In the genomic region with DNA sequence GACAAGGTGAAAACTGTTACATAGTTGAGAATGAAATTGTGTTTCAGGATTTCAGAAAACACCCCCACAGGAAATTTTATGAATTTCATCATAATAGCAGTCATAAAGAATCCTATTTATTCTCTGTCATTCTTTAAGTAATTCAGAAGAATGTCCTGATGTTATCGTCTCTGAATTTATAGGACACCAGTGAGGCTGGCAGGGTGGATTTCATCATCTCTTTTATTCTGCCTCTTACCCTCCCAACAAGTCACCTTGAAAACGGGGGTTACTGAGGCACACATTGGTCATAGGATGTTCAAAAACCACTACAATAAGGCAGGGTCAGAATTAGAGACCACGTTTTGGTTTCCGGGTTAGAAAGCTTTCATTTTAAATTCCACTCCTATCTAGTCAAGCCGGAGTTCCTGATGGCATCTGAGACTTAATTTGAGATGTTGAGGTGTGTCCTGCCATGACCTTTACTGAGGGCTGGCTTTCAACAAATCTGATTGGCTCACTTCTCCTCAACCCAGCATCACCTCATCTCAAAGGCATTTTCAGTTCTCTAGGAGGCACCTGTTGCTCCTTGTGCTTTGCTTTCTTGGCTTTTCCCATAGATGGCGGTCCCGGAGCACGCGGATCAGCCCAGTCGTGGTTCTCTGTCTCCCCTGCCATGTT, we compare ENCODE assay signal across 10 cellular contexts.
DNase-seq lines count a peak whose midpoint lies in the region; TF ChIP-seq lines count a peak whose summit lies in the region.
"Had no signal": no experiment of that assay in that cellular context is flagged by ENCODE, and none has a peak within 500 bp of the region (broad histone marks: within the 10 kb centered on the region; RNA-seq: fewer than 3 reads in every experiment).

No MANE protein-coding gene starts in this region.

- TF ChIP-seq EP300 in ovary (IDR thresholded peaks at IDR 0.05), result no peak

- H3K4me3 ChIP-seq in astrocyte of the spinal cord (ENCODE audit: low read depth, low read length), result no peak overlapping the region
- no peak overlapping the region for H3K4me3 ChIP-seq in mesenchymal stem cell (ENCODE audit: insufficient read depth in 1 of 2, low read depth in 1 of 2, low read length in 2 of 2)
- H3K4me3 ChIP-seq in ovary, result no peak overlapping the region
- H3K4me3 ChIP-seq: vagina had no signal

- H3K4me3 Mint-ChIP-seq in nephron progenitor cell, result no peak overlapping the region

- H3K23ac ChIP-seq in mesenchymal stem cell (ENCODE audit: low read length in 2 of 2), result no peak overlapping the region

- no peak overlapping the region for H3K9ac ChIP-seq in mesenchymal stem cell (ENCODE audit: low read length)

- H2BK12ac ChIP-seq in mesenchymal stem cell (ENCODE audit: low read length in 2 of 2), result no peak overlapping the region

- H3K27ac ChIP-seq in mesenchymal stem cell (ENCODE audit: low read length, poor library complexity, severe bottlenecking) (no peak overlapping the region), ovary (no peak overlapping the region)
- H3K27ac ChIP-seq: vagina had no signal

- H2AK5ac ChIP-seq in mesenchymal stem cell (ENCODE audit: low read length, severe bottlenecking), result peak overlapping the region; percentile 27

- no peak overlapping the region for H3K4ac ChIP-seq in mesenchymal stem cell (ENCODE audit: low read depth in 1 of 2, low read length in 2 of 2)

- H2BK15ac ChIP-seq in mesenchymal stem cell (ENCODE audit: low read depth, poor library complexity, severe bottlenecking), result no peak overlapping the region

- peaks cover 13% of the 10 kb centered on the region for H3K9me3 Mint-ChIP-seq in nephron progenitor cell

- peak; percentile 29 for DNase-seq in Caki2 (ENCODE audit: low read depth)
- DNase-seq in LHCN-M2 (ENCODE audit: low read depth), result peak; percentile 91
- DNase-seq in astrocyte of the spinal cord (ENCODE audit: low read depth, low spot score), result peak; percentile 39
- DNase-seq in mesenchymal stem cell, result no peak
- no peak for DNase-seq in 8988T
- no peak for DNase-seq in NCI-H1048 (lab: John Stamatoyannopoulos, UW)
- DNase-seq in nephron progenitor cell, result no peak
- no peak for DNase-seq in ovary
- DNase-seq: amygdala had no signal

- no peak for TF ChIP-seq POLR2A in ovary (IDR thresholded peaks at IDR 0.05)

- no peaks in the 10 kb centered on the region for H3K4me1 ChIP-seq in mesenchymal stem cell (ENCODE audit: control insufficient read depth, insufficient read depth, low read depth, low read length)
- H3K4me1 ChIP-seq in ovary (ENCODE audit: insufficient read depth), result no peaks in the 10 kb centered on the region

- peaks cover 46% of the 10 kb centered on the region for H3K4me1 Mint-ChIP-seq in nephron progenitor cell

- no peak overlapping the region for H2BK5ac ChIP-seq in mesenchymal stem cell (ENCODE audit: low read depth, low read length, poor library complexity, severe bottlenecking)

- no peaks in the 10 kb centered on the region for H3K36me3 Mint-ChIP-seq in nephron progenitor cell (ENCODE audit: low read depth)

- peak overlapping the region; percentile 63 for H4K8ac ChIP-seq in mesenchymal stem cell (ENCODE audit: low read length)

- H3K9me3 ChIP-seq in mesenchymal stem cell (ENCODE audit: control insufficient read depth, low read length), result no peaks in the 10 kb centered on the region
- H3K9me3 ChIP-seq in ovary, result no peaks in the 10 kb centered on the region
- H3K9me3 ChIP-seq: vagina had no signal

- peak overlapping the region; percentile 54 to 59 for H3K18ac ChIP-seq in mesenchymal stem cell (ENCODE audit: low read depth in 1 of 2, low read length in 2 of 2)

- intact Hi-C loops in ovary (cut with DNase I), result no loop called here

- in situ Hi-C loops in Caki2 (cut with HindIII; ENCODE audit: low pct_unique_long_range_greater_than_20kb, low sequenced_read_pairs), result no loop called here
- in situ Hi-C loops in astrocyte of the spinal cord (cut with HindIII; ENCODE audit: low sequenced_read_pairs), result no loop called here

- H3K79me1 ChIP-seq in mesenchymal stem cell (replicated peaks; ENCODE audit: low read length, poor library complexity, severe bottlenecking), result no peaks in the 10 kb centered on the region

- H3K27me3 ChIP-seq in mesenchymal stem cell (ENCODE audit: control insufficient read depth in 1 of 2, insufficient read depth in 1 of 2, low read length in 2 of 2) (no peaks in the 10 kb centered on the region), ovary (no peaks in the 10 kb centered on the region)
- H3K27me3 ChIP-seq: vagina had no signal

- H2AFZ ChIP-seq in mesenchymal stem cell (ENCODE audit: low read depth, low read length), result no peak overlapping the region

- no peak overlapping the region for H3K14ac ChIP-seq in mesenchymal stem cell (ENCODE audit: low read length in 2 of 2)

- H4K91ac ChIP-seq in mesenchymal stem cell (ENCODE audit: low read length), result peak overlapping the region; percentile 59

- H2BK120ac ChIP-seq in mesenchymal stem cell (ENCODE audit: low read depth, low read length), result no peak overlapping the region

- peaks cover under 1% of the 10 kb centered on the region for H3K27me3 Mint-ChIP-seq in nephron progenitor cell (ENCODE audit: low read depth, poor library complexity)

- H3K27ac Mint-ChIP-seq in nephron progenitor cell, result no peak overlapping the region

- no peak overlapping the region for H3K4me2 ChIP-seq in mesenchymal stem cell (ENCODE audit: low read length, poor library complexity, severe bottlenecking)

- WGBS in mesenchymal stem cell, result 82% methylated on average over 7 of the region's 10 CpGs
- WGBS in ovary, 3 donors, result 75 to 92% (median 82%) methylated on average over 10 of the region's 10 CpGs

- TF ChIP-seq CTCF in astrocyte of the spinal cord (IDR thresholded peaks at IDR 0.05; ENCODE audit: low read depth, low read length) (no peak), nephron progenitor cell (IDR thresholded peaks at IDR 0.05) (no peak), ovary (IDR thresholded peaks at IDR 0.05) (no peak)

- H3K36me3 ChIP-seq in mesenchymal stem cell (ENCODE audit: control insufficient read depth in 1 of 2, insufficient read depth in 2 of 2, low read depth in 1 of 2, low read length in 2 of 2) (peaks cover 0 to 3% of the 10 kb centered on the region in 2 experiments), ovary (no peaks in the 10 kb centered on the region)
- H3K36me3 ChIP-seq: vagina had no signal

Comparison
In these comparisons a context has a peak if more than half of its experiments do, and no peak if none do; other contexts are left out.
1. DNase-seq: peak in Caki2 (single experiment), LHCN-M2 (single experiment) and astrocyte of the spinal cord (single experiment); none in mesenchymal stem cell (single experiment), 8988T (single experiment), NCI-H1048 (single experiment), nephron progenitor cell (single experiment) and ovary (0 of 5).